ENCODE assay signal across 9 cellular contexts in the genomic region with DNA sequence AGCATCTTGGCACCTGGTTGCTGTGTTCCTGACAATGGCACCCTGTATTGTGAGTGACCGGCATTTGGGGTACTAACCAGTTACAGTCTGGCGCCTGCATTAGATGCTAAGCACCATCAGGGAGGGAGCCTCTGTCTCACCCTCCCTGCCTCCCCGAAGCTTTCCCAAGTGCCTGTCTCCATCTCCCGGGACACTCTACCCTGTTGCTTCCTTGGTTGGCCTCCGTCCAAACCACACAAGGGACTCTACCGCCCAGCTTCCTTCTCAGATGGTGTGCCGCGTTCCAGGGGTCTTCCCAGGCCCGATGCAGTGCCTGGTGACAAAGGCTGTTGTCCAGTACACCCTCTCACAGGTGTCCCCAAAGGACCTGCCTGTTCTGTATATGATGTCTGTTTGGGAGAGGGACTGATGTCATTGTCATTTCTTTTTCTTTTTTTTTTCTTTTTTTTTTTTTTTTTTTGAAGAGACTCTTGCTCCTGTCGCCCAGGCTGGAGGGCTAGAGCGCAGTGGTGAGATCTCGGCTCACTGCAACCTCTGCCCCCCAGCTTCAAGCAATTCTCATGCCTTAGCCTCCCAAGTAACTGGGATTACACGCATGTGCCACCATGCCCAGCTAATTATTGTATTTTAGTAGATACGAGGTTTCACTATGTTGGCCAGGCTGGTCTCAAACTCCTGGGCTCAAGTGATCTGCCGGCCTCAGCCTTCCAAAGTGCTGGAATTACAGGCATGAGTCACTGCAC. TPM values are rescaled to one million over a fixed set of nuclear protein-coding genes. Genes with fewer than 3 reads are reported as not detected.
A peak's percentile ranks its signal among the peaks of the same experiment; 100 is the strongest.
DNase-seq lines count a peak whose midpoint lies in the region; ATAC-seq lines count a peak whose summit lies in the region.
"Had no signal": no experiment of that assay in that cellular context is flagged by ENCODE, and none has a peak within 500 bp of the region (broad histone marks: within the 10 kb centered on the region; RNA-seq: fewer than 3 reads in every experiment).

No MANE protein-coding gene starts in this region.

- ATAC-seq in activated naive CD4-positive, alpha-beta T cell treated with anti-CD3 and anti-CD28 coated beads, Interleukin-2, amount 50 U/mL, for 72 hours = no peak
- ATAC-seq in activated CD8-positive, alpha-beta memory T cell treated with anti-CD3 and anti-CD28 coated beads, Interleukin-2, amount 10 ng/mL, durations not matched to agents 7 days and 5 days = no peak

- DNase-seq in activated naive CD4-positive, alpha-beta T cell treated with anti-CD3 and anti-CD28 coated beads for 36 hours = no peak
- no peak for DNase-seq in activated naive CD4-positive, alpha-beta T cell treated with anti-CD3 and anti-CD28 coated beads, Interleukin-2, amount 50 U/mL, for 72 hours (ENCODE audit: low spot score in 2 of 2)
- DNase-seq in activated T-helper 2 cell treated with anti-CD3 and anti-CD28 coated beads, Interferon-gamma antibody, Interleukin-2, Interleukin-4, amounts not matched to agents 10 μg/mL and 5 μg/mL and 100 μg/mL, durations not matched to agents 14 hours and 24 hours and 36 hours (ENCODE audit: low spot score) = no peak
- peak; percentile 20 for DNase-seq in kidney glomerular epithelial cell (lab: John Stamatoyannopoulos, UW)
- no peak for DNase-seq in activated CD8-positive, alpha-beta memory T cell treated with anti-CD3 and anti-CD28 coated beads, Interleukin-2, amount 10 ng/mL, durations not matched to agents 7 days and 5 days
- DNase-seq in NCI-H1930 (lab: John Stamatoyannopoulos, UW) = no peak
- DNase-seq in midbrain (lab: John Stamatoyannopoulos, UW) = no peak

- peaks cover 14% of the 10 kb centered on the region for H3K36me3 Mint-ChIP-seq in activated naive CD4-positive, alpha-beta T cell treated with anti-CD3 and anti-CD28 coated beads for 36 hours (ENCODE audit: low read depth)
- H3K36me3 Mint-ChIP-seq in activated naive CD4-positive, alpha-beta T cell treated with anti-CD3 and anti-CD28 coated beads, Interleukin-2, amount 50 U/mL, for 72 hours = no peaks in the 10 kb centered on the region
- H3K36me3 Mint-ChIP-seq in activated T-helper 2 cell treated with anti-CD3 and anti-CD28 coated beads, Interferon-gamma antibody, Interleukin-2, Interleukin-4, amounts not matched to agents 10 μg/mL and 5 μg/mL and 100 μg/mL, durations not matched to agents 14 hours and 24 hours and 36 hours (ENCODE audit: low read depth) = peaks cover 23% of the 10 kb centered on the region
- peaks cover 21% of the 10 kb centered on the region for H3K36me3 Mint-ChIP-seq in activated CD8-positive, alpha-beta memory T cell treated with anti-CD3 and anti-CD28 coated beads, Interleukin-2, amount 10 ng/mL, durations not matched to agents 7 days and 5 days

- peaks cover 73% of the 10 kb centered on the region for H3K4me1 Mint-ChIP-seq in activated naive CD4-positive, alpha-beta T cell treated with anti-CD3 and anti-CD28 coated beads for 36 hours (ENCODE audit: low read depth)
- peaks cover 42% of the 10 kb centered on the region for H3K4me1 Mint-ChIP-seq in activated T-helper 2 cell treated with anti-CD3 and anti-CD28 coated beads, Interferon-gamma antibody, Interleukin-2, Interleukin-4, amounts not matched to agents 10 μg/mL and 5 μg/mL and 100 μg/mL, durations not matched to agents 14 hours and 24 hours and 36 hours (ENCODE audit: low read depth)
- peaks cover 54% of the 10 kb centered on the region for H3K4me1 Mint-ChIP-seq in activated CD8-positive, alpha-beta memory T cell treated with anti-CD3 and anti-CD28 coated beads, Interleukin-2, amount 10 ng/mL, durations not matched to agents 7 days and 5 days

- peak overlapping the region; percentile 2 for H3K27ac ChIP-seq in temporal lobe (ENCODE audit: low read depth, low read length)

- H3K4me3 Mint-ChIP-seq in activated naive CD4-positive, alpha-beta T cell treated with anti-CD3 and anti-CD28 coated beads for 36 hours = no peak overlapping the region
- H3K4me3 Mint-ChIP-seq in activated T-helper 2 cell treated with anti-CD3 and anti-CD28 coated beads, Interferon-gamma antibody, Interleukin-2, Interleukin-4, amounts not matched to agents 10 μg/mL and 5 μg/mL and 100 μg/mL, durations not matched to agents 14 hours and 24 hours and 36 hours (ENCODE audit: low read depth) = no peak overlapping the region
- H3K4me3 Mint-ChIP-seq in activated CD8-positive, alpha-beta memory T cell treated with anti-CD3 and anti-CD28 coated beads, Interleukin-2, amount 10 ng/mL, durations not matched to agents 7 days and 5 days = no peak overlapping the region
- H3K4me3 Mint-ChIP-seq: stimulated activated naive CD8-positive, alpha-beta T cell treated with anti-CD3 and anti-CD28 coated beads, Interleukin-15, Interleukin-2, amounts not matched to agents 100 ng/mL and 50 ng/mL, for 24 hours had no signal

- intact Hi-C loops in activated naive CD4-positive, alpha-beta T cell treated with anti-CD3 and anti-CD28 coated beads for 36 hours (cut with micrococcal nuclease) = no loop called here
- intact Hi-C loops in activated T-helper 2 cell treated with anti-CD3 and anti-CD28 coated beads, Interferon-gamma antibody, Interleukin-2, Interleukin-4, amounts not matched to agents 10 μg/mL and 5 μg/mL and 100 μg/mL, durations not matched to agents 14 hours and 24 hours and 36 hours (cut with micrococcal nuclease) = no loop called here

- peak overlapping the region; percentile 53 for H3K27ac Mint-ChIP-seq in activated naive CD4-positive, alpha-beta T cell treated with anti-CD3 and anti-CD28 coated beads for 36 hours
- H3K27ac Mint-ChIP-seq in activated naive CD4-positive, alpha-beta T cell treated with anti-CD3 and anti-CD28 coated beads, Interleukin-2, amount 50 U/mL, for 72 hours = peak overlapping the region in 1 of 2 donors; percentile 85
- peak overlapping the region; percentile 35 for H3K27ac Mint-ChIP-seq in activated T-helper 2 cell treated with anti-CD3 and anti-CD28 coated beads, Interferon-gamma antibody, Interleukin-2, Interleukin-4, amounts not matched to agents 10 μg/mL and 5 μg/mL and 100 μg/mL, durations not matched to agents 14 hours and 24 hours and 36 hours
- no peak overlapping the region for H3K27ac Mint-ChIP-seq in activated CD8-positive, alpha-beta memory T cell treated with anti-CD3 and anti-CD28 coated beads, Interleukin-2, amount 10 ng/mL, durations not matched to agents 7 days and 5 days
- H3K27ac Mint-ChIP-seq: stimulated activated naive CD8-positive, alpha-beta T cell treated with anti-CD3 and anti-CD28 coated beads, Interleukin-15, Interleukin-2, amounts not matched to agents 100 ng/mL and 50 ng/mL, for 24 hours had no signal

- CTCF ChIA-PET in activated naive CD4-positive, alpha-beta T cell treated with anti-CD3 and anti-CD28 coated beads for 36 hours (lab: Charles Lee) = interaction anchor here (0.6 to 0.7 kb wide), 2 partner anchors 34 to 88 kb away, joined by 3 to 4 read pairs; partner anchors contain the start of gene LITAF
- CTCF ChIA-PET in activated CD8-positive, alpha-beta memory T cell treated with anti-CD3 and anti-CD28 coated beads, Interleukin-2, amount 10 ng/mL, durations not matched to agents 7 days and 5 days (lab: Charles Lee) = interaction anchor here (0.8 to 1.6 kb wide), 4 partner anchors 24 to 279 kb away, joined by 3 to 4 read pairs (median 3); no protein-coding TSS in a partner anchor

- no peaks in the 10 kb centered on the region for H3K27me3 Mint-ChIP-seq in activated naive CD4-positive, alpha-beta T cell treated with anti-CD3 and anti-CD28 coated beads for 36 hours (ENCODE audit: low read depth)
- H3K27me3 Mint-ChIP-seq in activated T-helper 2 cell treated with anti-CD3 and anti-CD28 coated beads, Interferon-gamma antibody, Interleukin-2, Interleukin-4, amounts not matched to agents 10 μg/mL and 5 μg/mL and 100 μg/mL, durations not matched to agents 14 hours and 24 hours and 36 hours (ENCODE audit: low read depth) = no peaks in the 10 kb centered on the region
- peaks cover under 1% of the 10 kb centered on the region for H3K27me3 Mint-ChIP-seq in activated CD8-positive, alpha-beta memory T cell treated with anti-CD3 and anti-CD28 coated beads, Interleukin-2, amount 10 ng/mL, durations not matched to agents 7 days and 5 days
- H3K27me3 Mint-ChIP-seq: stimulated activated naive CD8-positive, alpha-beta T cell treated with anti-CD3 and anti-CD28 coated beads, Interleukin-15, Interleukin-2, amounts not matched to agents 100 ng/mL and 50 ng/mL, for 24 hours had no signal

- H3K9me3 Mint-ChIP-seq in activated naive CD4-positive, alpha-beta T cell treated with anti-CD3 and anti-CD28 coated beads for 36 hours = no peaks in the 10 kb centered on the region
- H3K9me3 Mint-ChIP-seq in activated naive CD4-positive, alpha-beta T cell treated with anti-CD3 and anti-CD28 coated beads, Interleukin-2, amount 50 U/mL, for 72 hours = no peaks in the 10 kb centered on the region
- H3K9me3 Mint-ChIP-seq in activated T-helper 2 cell treated with anti-CD3 and anti-CD28 coated beads, Interferon-gamma antibody, Interleukin-2, Interleukin-4, amounts not matched to agents 10 μg/mL and 5 μg/mL and 100 μg/mL, durations not matched to agents 14 hours and 24 hours and 36 hours = no peaks in the 10 kb centered on the region
- H3K9me3 Mint-ChIP-seq in activated CD8-positive, alpha-beta memory T cell treated with anti-CD3 and anti-CD28 coated beads, Interleukin-2, amount 10 ng/mL, durations not matched to agents 7 days and 5 days (ENCODE audit: low read depth) = no peaks in the 10 kb centered on the region
- H3K9me3 Mint-ChIP-seq: stimulated activated naive CD8-positive, alpha-beta T cell treated with anti-CD3 and anti-CD28 coated beads, Interleukin-15, Interleukin-2, amounts not matched to agents 100 ng/mL and 50 ng/mL, for 24 hours had no signal

RNA-seq across cellular contexts. Expression of gene SNN, which starts 6.7 kb away (rescaled TPM):
- 10 to 100 TPM; 12.0 to 13.6 TPM for total RNA-seq in activated naive CD4-positive, alpha-beta T cell treated with anti-CD3 and anti-CD28 coated beads for 36 hours
- 10 to 100 TPM; 11.0 to 14.4 TPM for total RNA-seq in activated naive CD4-positive, alpha-beta T cell treated with anti-CD3 and anti-CD28 coated beads, Interleukin-2, amount 50 U/mL, for 72 hours
- 8.6 and 9.5 TPM in 2 replicates for total RNA-seq in activated T-helper 2 cell treated with anti-CD3 and anti-CD28 coated beads, Interferon-gamma antibody, Interleukin-2, Interleukin-4, amounts not matched to agents 10 μg/mL and 5 μg/mL and 100 μg/mL, durations not matched to agents 14 hours and 24 hours and 36 hours
- 159 TPM for total RNA-seq in temporal lobe
- 1 to 10 TPM; 3.0 to 4.0 TPM for total RNA-seq in activated CD8-positive, alpha-beta memory T cell treated with anti-CD3 and anti-CD28 coated beads, Interleukin-2, amount 10 ng/mL, durations not matched to agents 7 days and 5 days

Comparison
In these comparisons a context has a peak if more than half of its experiments do, and no peak if none do; other contexts are left out.
1. RNA of gene SNN, which starts 6.7 kb away (total RNA-seq): 159 TPM in temporal lobe (single experiment); 11.0 to 14.4 TPM in activated naive CD4-positive, alpha-beta T cell treated with anti-CD3 and anti-CD28 coated beads, Interleukin-2, amount 50 U/mL, for 72 hours, 12.0 to 13.6 TPM in activated naive CD4-positive, alpha-beta T cell treated with anti-CD3 and anti-CD28 coated beads for 36 hours, 8.6 to 9.5 TPM in activated T-helper 2 cell treated with anti-CD3 and anti-CD28 coated beads, Interferon-gamma antibody, Interleukin-2, Interleukin-4, amounts not matched to agents 10 μg/mL and 5 μg/mL and 100 μg/mL, durations not matched to agents 14 hours and 24 hours and 36 hours and 3.0 to 4.0 TPM in activated CD8-positive, alpha-beta memory T cell treated with anti-CD3 and anti-CD28 coated beads, Interleukin-2, amount 10 ng/mL, durations not matched to agents 7 days and 5 days; every median in the first group is over 10 times any median in the second.